In genomic region chr10:26881600-26882331, GRCh38 we compare ENCODE assay signal across 7 cellular contexts. TPM values are rescaled to one million over a fixed set of nuclear protein-coding genes. Genes with fewer than 3 reads are reported as not detected.
DNase-seq lines count a peak whose midpoint lies in the region; ATAC-seq and TF ChIP-seq lines count a peak whose summit lies in the region.

No MANE protein-coding gene starts in this region.

- H3K9me3 ChIP-seq in H9 (ENCODE audit: control insufficient read depth, low read depth, low read length) (no peaks in the 10 kb centered on the region), cardiac muscle cell (ENCODE audit: low read depth) (no peaks in the 10 kb centered on the region)

- CTCF ChIA-PET in WTC11 (lab: Charles Lee), result interaction anchor here (0.6 to 3.9 kb wide), 36 partner anchors 9 to 795 kb away, joined by 3 to 83 read pairs (median 3); partner anchors contain the start of gene ABI1

- H3K23me2 ChIP-seq in H9 (ENCODE audit: insufficient read length, low read depth, low read length, poor library complexity, severe bottlenecking), result no peaks in the 10 kb centered on the region

- H2AFZ ChIP-seq in H9 (ENCODE audit: low read length), result no peak overlapping the region

- no peaks in the 10 kb centered on the region for H3K9me3 Mint-ChIP-seq in H9
- no peaks in the 10 kb centered on the region for H3K9me3 Mint-ChIP-seq in WTC11

- peak; percentile 83 for TF ChIP-seq CTCF in H9 (conservative IDR thresholded peaks at IDR 0.05)
- TF ChIP-seq CTCF in WTC11 (IDR thresholded peaks at IDR 0.05), result peak; percentile 31; the same call in 1 of the 2 replicates
- peak; percentile 82 for TF ChIP-seq CTCF in cardiac muscle cell (IDR thresholded peaks at IDR 0.05; ENCODE audit: low read depth, low read length)
- peak; percentile 82 for TF ChIP-seq CTCF in retinal pigment epithelial cell (conservative IDR thresholded peaks at IDR 0.05; ENCODE audit: low read depth, low read length)

- ATAC-seq in WTC11, result peak; percentile 94
- ATAC-seq in HG03135 (IDR thresholded peaks at IDR 0.05; ENCODE audit: unreplicated experiment), result no peak

- H2BK5ac ChIP-seq in H9 (ENCODE audit: insufficient read length, low read length), result no peak overlapping the region

- POLR2A ChIA-PET in WTC11 (lab: Charles Lee), result no interaction called here

- no peak overlapping the region for H2BK12ac ChIP-seq in H9 (ENCODE audit: insufficient read length, low read depth, low read length)

- H3K27ac Mint-ChIP-seq in H9, result peak overlapping the region in 2 of 3 experiments; percentile 10 to 67; a peak in 2 of 7 replicates
- H3K27ac Mint-ChIP-seq in WTC11, result peak overlapping the region; percentile 17; the same call in 1 of the 2 replicates

- H3K27me3 ChIP-seq in H9 (ENCODE audit: insufficient read depth, low read length) (no peaks in the 10 kb centered on the region), cardiac muscle cell (no peaks in the 10 kb centered on the region)

- H3K27ac ChIP-seq in H9 (ENCODE audit: insufficient read length, low read depth, low read length) (no peak overlapping the region), cardiac muscle cell (no peak overlapping the region)

- WGBS in H9 (ENCODE audit: extremely low coverage, insufficient read length, low lambda C conversion rate), result no CpG with 5 or more reads among the region's 10 CpGs

- no peak overlapping the region for H2BK15ac ChIP-seq in H9 (ENCODE audit: low read depth, low read length)

- H4K91ac ChIP-seq in H9 (ENCODE audit: insufficient read length, low read depth, low read length), result no peak overlapping the region

- H2AK5ac ChIP-seq in H9 (ENCODE audit: insufficient read length, low read length), result no peak overlapping the region

- no peak overlapping the region for H3K56ac ChIP-seq in H9 (ENCODE audit: insufficient read length, low read depth, low read length)

- H2BK120ac ChIP-seq in H9 (ENCODE audit: low read depth, low read length, poor library complexity, severe bottlenecking), result no peak overlapping the region

- H3K9ac ChIP-seq in H9 (ENCODE audit: extremely low read depth, insufficient read length, low read length), result no peak overlapping the region

- no peak overlapping the region for H2BK20ac ChIP-seq in H9 (ENCODE audit: low read depth, low read length, poor library complexity, severe bottlenecking)

- no peaks in the 10 kb centered on the region for H4K20me1 ChIP-seq in H9 (ENCODE audit: control insufficient read depth, insufficient read depth, insufficient read length)

- H3K36me3 Mint-ChIP-seq in H9 (ENCODE audit: insufficient read depth in 1 of 3, low read depth in 3 of 3), result no peaks in the 10 kb centered on the region
- H3K36me3 Mint-ChIP-seq in WTC11, result no peaks in the 10 kb centered on the region

- no peaks in the 10 kb centered on the region for H3K79me1 ChIP-seq in H9 (ENCODE audit: insufficient read depth, low read depth, low read length, poor library complexity, severe bottlenecking)

- H3K4me3 Mint-ChIP-seq in H9, result no peak overlapping the region; a peak in 1 of 5 replicates
- H3K4me3 Mint-ChIP-seq in WTC11, result peak overlapping the region; percentile 41

- no peak overlapping the region for H4K8ac ChIP-seq in H9 (replicated peaks; ENCODE audit: insufficient read length, low read depth, low read length)

- H3K4me1 ChIP-seq in H9 (ENCODE audit: insufficient read depth, low read length) (no peaks in the 10 kb centered on the region), cardiac muscle cell (ENCODE audit: low read depth) (peaks cover 4% of the 10 kb centered on the region)

- peaks cover 3% of the 10 kb centered on the region; the same call in 1 of the 2 replicates for H3K27me3 Mint-ChIP-seq in H9 (ENCODE audit: low read depth)
- H3K27me3 Mint-ChIP-seq in WTC11 (ENCODE audit: low read depth), result no peaks in the 10 kb centered on the region

- no peak overlapping the region for H3T11ph ChIP-seq in H9 (ENCODE audit: low read length)

- no peaks in the 10 kb centered on the region for H3K79me2 ChIP-seq in H9 (ENCODE audit: insufficient read depth, low read length)

- H3K4me3 ChIP-seq in cardiac muscle cell, result no peak overlapping the region
- H3K4me3 ChIP-seq in retinal pigment epithelial cell (ENCODE audit: low read length), result no peak overlapping the region

- H3K4me2 ChIP-seq in H9 (ENCODE audit: insufficient read depth, insufficient read length, low read length), result no peak overlapping the region

- DNase-seq in GF-D8 (lab: John Stamatoyannopoulos, UW) (peak; percentile 18), H9 (no peak), NCI-H2029 treated with DMSO at 0.1 percent for 48 hours (lab: John Stamatoyannopoulos, UW) (peak; percentile 12), WTC11 (ENCODE audit: low spot score) (no peak), cardiac muscle cell (ENCODE audit: low read depth in 1 of 2, low spot score in 1 of 2) (peak; percentile 70 to 82), retinal pigment epithelial cell (ENCODE audit: low read depth) (no peak)

- no peaks in the 10 kb centered on the region for H3K36me3 ChIP-seq in cardiac muscle cell

- H4K5ac ChIP-seq in H9 (ENCODE audit: insufficient read length, low read depth, low read length), result no peak overlapping the region

- H3K4me1 Mint-ChIP-seq in H9 (peaks cover 5 to 6% of the 10 kb centered on the region in 2 experiments; a peak in 3 of 4 replicates), WTC11 (no peaks in the 10 kb centered on the region)

- H3K14ac ChIP-seq in H9 (ENCODE audit: insufficient read depth, low read length), result no peak overlapping the region

- no peak overlapping the region for H3K23ac ChIP-seq in H9 (ENCODE audit: insufficient read length, low read depth, low read length)

- no peak overlapping the region for H3K4ac ChIP-seq in H9 (ENCODE audit: low read depth, low read length)

- no peak overlapping the region for H3K18ac ChIP-seq in H9 (ENCODE audit: insufficient read length, low read depth, low read length)

TF ChIP-seq in WTC11, 78 proteins besides CTCF, POLR2A, EP300 and RAD21:
- TF ChIP-seq ATF3 (CRISPR knock-in tag; conservative IDR thresholded peaks at IDR 0.05), result no peak
- no peak for TF ChIP-seq NR2C2 (CRISPR knock-in tag; IDR thresholded peaks at IDR 0.05)
- no peak for TF ChIP-seq CBFB (CRISPR knock-in tag; IDR thresholded peaks at IDR 0.05; ENCODE audit: low read depth)
- TF ChIP-seq MYBL2 (CRISPR knock-in tag; IDR thresholded peaks at IDR 0.05), result no peak
- TF ChIP-seq ZNF671 (CRISPR knock-in tag; IDR thresholded peaks at IDR 0.05), result no peak
- no peak for TF ChIP-seq E2F4 (CRISPR knock-in tag; IDR thresholded peaks at IDR 0.05; ENCODE audit: borderline replicate concordance, low read depth)
- no peak for TF ChIP-seq ZNF396 (CRISPR knock-in tag; IDR thresholded peaks at IDR 0.05; ENCODE audit: borderline replicate concordance)
- TF ChIP-seq FOXP1 (CRISPR knock-in tag; IDR thresholded peaks at IDR 0.05; ENCODE audit: borderline replicate concordance), result no peak

RNA-seq across cellular contexts. Expression of gene ABI1, which starts 21.0 kb away (rescaled TPM):
- total RNA-seq in H9 (2021) (35.8 and 36.9 TPM in 2 replicates), WTC11 (2021) (27.9 to 33.9 TPM (median 29.3 TPM) in 3 replicates), cardiac muscle cell (38.0 and 38.7 TPM in 2 replicates)
- 36.8 and 56.4 TPM in 2 replicates for polyA plus RNA-seq in cardiac muscle cell

Comparison
In these comparisons a context has a peak if more than half of its experiments do, and no peak if none do; other contexts are left out.
1. DNase-seq: peak in GF-D8 (single experiment), NCI-H2029 treated with DMSO at 0.1 percent for 48 hours (single experiment) and cardiac muscle cell (2 of 2); none in H9 (single experiment), WTC11 (single experiment) and retinal pigment epithelial cell (single experiment).
2. CTCF ChIP-seq: peak in every context shown above with its lines; median percentile 83 in H9; 82 in cardiac muscle cell; 82 in retinal pigment epithelial cell; 31 in WTC11.